Comparison of ENCODE assay signal across 1 cellular context in genomic region chr18:3247243-3248061, GRCh38.
TF ChIP-seq lines count a peak whose summit lies in the region.

Gene MYL12A, plus strand, starts transcription at chr18:3247801. Its CDS starts 5,447 bp downstream, at chr18:3253248.

TF ChIP-seq in K562, 482 proteins besides CTCF, POLR2A, EP300 and RAD21 (continued from another document and continues in another):
- TF ChIP-seq HMGXB4 (CRISPR knock-in tag; IDR thresholded peaks at IDR 0.05) (0 out of 2 replicates have a peak, but pooled peaks have one; percentile 53), HOMEZ (CRISPR knock-in tag; IDR thresholded peaks at IDR 0.05) (peak; percentile 71; the same call in 1 of the 2 replicates), CEBPG (CRISPR knock-in tag; IDR thresholded peaks at IDR 0.05) (no peak), CEBPG (tag; conservative IDR thresholded peaks at IDR 0.05 in 1 of 2, IDR thresholded peaks at IDR 0.05 in 1 of 2) (no peak), YBX1 (IDR thresholded peaks at IDR 0.05) (no peak), TGIF2 (CRISPR knock-in tag; IDR thresholded peaks at IDR 0.05) (peak; percentile 96), FOXJ2 (tag; IDR thresholded peaks at IDR 0.05) (peak; percentile 87), FOXP4 (CRISPR knock-in tag; IDR thresholded peaks at IDR 0.05; ENCODE audit: borderline replicate concordance) (peak; percentile 82), PYGO2 (tag; IDR thresholded peaks at IDR 0.05) (0 out of 2 replicates have a peak, but pooled peaks have one; percentile 10), JUN (IDR thresholded peaks at IDR 0.05; ENCODE audit: borderline replicate concordance, low read depth, low read length) (peak; percentile 54; the same call in 1 of the 2 replicates), JUN (CRISPR knock-in tag; IDR thresholded peaks at IDR 0.05; ENCODE audit: borderline replicate concordance) (no peak), GATAD2B (IDR thresholded peaks at IDR 0.05; ENCODE audit: borderline replicate concordance) (no peak), RBM14 (IDR thresholded peaks at IDR 0.05; ENCODE audit: borderline replicate concordance, insufficient read depth, low read depth, low read length) (peak; percentile 96; the same call in 1 of the 2 replicates), ZNF444 (CRISPR knock-in tag; IDR thresholded peaks at IDR 0.05) (0 out of 2 replicates have a peak, but pooled peaks have one; percentile 14), ZKSCAN8 (CRISPR knock-in tag; IDR thresholded peaks at IDR 0.05) (no peak), ZMIZ1 (IDR thresholded peaks at IDR 0.05; ENCODE audit: low read depth in 2 of 2, low read length in 2 of 2) (peak in 1 of 2 experiments; percentile 62; a peak in 2 of 4 replicates), ZNF780A (CRISPR knock-in tag; IDR thresholded peaks at IDR 0.05) (no peak), NFRKB (IDR thresholded peaks at IDR 0.05; ENCODE audit: low read depth) (peak; percentile 46), PHTF2 (CRISPR knock-in tag; IDR thresholded peaks at IDR 0.05) (no peak; the same call in 1 of the 2 replicates), TAL1 (IDR thresholded peaks at IDR 0.05) (no peak), HMG20A (CRISPR knock-in tag; conservative IDR thresholded peaks at IDR 0.05) (no peak), FOXM1 (IDR thresholded peaks at IDR 0.05; ENCODE audit: low read depth) (peak; percentile 92), FOXM1 (CRISPR knock-in tag; IDR thresholded peaks at IDR 0.05; ENCODE audit: low read depth) (peak; percentile 85; the same call in 1 of the 2 replicates), TRIM25 (IDR thresholded peaks at IDR 0.05; ENCODE audit: borderline replicate concordance) (no peak), BCOR (IDR thresholded peaks at IDR 0.05) (peak; percentile 40; the same call in 1 of the 2 replicates), HNRNPK (IDR thresholded peaks at IDR 0.05; ENCODE audit: low read depth, low read length, poor library complexity, severe bottlenecking) (no peak), CBFA2T3 (IDR thresholded peaks at IDR 0.05) (no peak), ZNF740 (CRISPR knock-in tag; IDR thresholded peaks at IDR 0.05) (no peak), ZNF740 (tag; IDR thresholded peaks at IDR 0.05) (no peak), ARHGAP35 (IDR thresholded peaks at IDR 0.05; ENCODE audit: partially characterized antibody) (no peak), ZBTB11 (CRISPR knock-in tag; IDR thresholded peaks at IDR 0.05) (peak in 2 of 3 experiments; percentile 88 to 93; a peak in 3 of 6 replicates), ZNF23 (CRISPR knock-in tag; IDR thresholded peaks at IDR 0.05) (no peak; the same call in 1 of the 2 replicates), ZNF518B (CRISPR knock-in tag; IDR thresholded peaks at IDR 0.05) (no peak), SAFB2 (IDR thresholded peaks at IDR 0.05; ENCODE audit: borderline replicate concordance, low read depth, low read length, severe bottlenecking) (no peak), ZNF354B (CRISPR knock-in tag; IDR thresholded peaks at IDR 0.05) (no peak), ZBTB34 (CRISPR knock-in tag; IDR thresholded peaks at IDR 0.05) (no peak), ZNF830 (CRISPR knock-in tag; IDR thresholded peaks at IDR 0.05) (no peak), MCM2 (IDR thresholded peaks at IDR 0.05; ENCODE audit: low read depth) (no peak), GABPA (tag; conservative IDR thresholded peaks at IDR 0.05; ENCODE audit: low read depth) (no peak)
